ENCODE assay signal across 1 cellular context in genomic region chr18:37873416-37873815, GRCh38.
TF ChIP-seq lines count a peak whose summit lies in the region.

No MANE protein-coding gene starts in this region.

TF ChIP-seq in WTC11, 78 proteins besides CTCF, POLR2A, EP300 and RAD21 (continued from another document):
- TF ChIP-seq KAT7 (CRISPR knock-in tag; IDR thresholded peaks at IDR 0.05; ENCODE audit: borderline replicate concordance) (no peak), ZNF396 (CRISPR knock-in tag; IDR thresholded peaks at IDR 0.05; ENCODE audit: borderline replicate concordance) (no peak), GTF2I (CRISPR knock-in tag; conservative IDR thresholded peaks at IDR 0.05) (no peak), E2F1 (CRISPR knock-in tag; IDR thresholded peaks at IDR 0.05) (no peak), ZNF423 (CRISPR knock-in tag; IDR thresholded peaks at IDR 0.05) (no peak), MYBL2 (CRISPR knock-in tag; IDR thresholded peaks at IDR 0.05) (no peak), ESRRA (CRISPR knock-in tag; IDR thresholded peaks at IDR 0.05; ENCODE audit: borderline replicate concordance) (no peak), ZMAT4 (CRISPR knock-in tag; IDR thresholded peaks at IDR 0.05) (no peak), ZNF263 (CRISPR knock-in tag; IDR thresholded peaks at IDR 0.05; ENCODE audit: low read depth) (no peak)
